Comparison of ENCODE assay signal across 1 cellular context in the genomic region with DNA sequence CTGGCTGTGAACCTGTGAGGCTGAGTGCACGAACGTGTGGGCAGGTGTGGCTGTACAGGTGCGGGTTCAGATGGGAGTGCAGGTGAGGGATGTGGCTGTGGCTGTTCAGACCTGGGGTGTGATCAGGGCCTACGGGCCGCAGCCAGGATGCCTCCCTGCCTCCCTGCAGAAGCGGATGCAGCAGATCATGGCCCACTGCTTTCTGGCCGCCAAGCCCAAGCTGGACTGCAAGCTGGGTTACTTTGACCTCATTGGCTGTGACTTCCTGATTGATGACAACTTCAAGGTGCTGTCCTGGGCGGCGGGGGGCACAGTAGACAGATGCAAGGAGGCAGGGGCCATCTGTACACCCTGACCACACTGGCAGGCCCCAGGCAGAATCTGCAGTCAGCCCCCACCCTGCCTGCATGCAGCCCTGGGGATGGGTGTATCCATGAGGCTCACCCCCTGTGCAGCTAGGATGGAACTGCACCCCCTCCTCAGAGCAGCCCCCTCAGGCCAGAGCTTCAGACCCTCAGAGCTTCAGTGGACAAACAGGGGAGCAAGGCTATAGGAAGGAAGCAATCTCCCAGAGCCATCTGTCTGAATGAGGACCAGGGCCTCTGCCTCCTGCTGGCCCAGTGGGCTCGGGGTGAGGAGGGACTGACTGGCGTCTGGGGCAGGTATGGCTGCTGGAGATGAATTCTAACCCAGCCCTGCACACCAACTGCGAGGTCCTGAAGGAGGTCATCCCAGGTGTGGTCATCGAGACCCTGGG.
TF ChIP-seq lines count a peak whose summit lies in the region.

No MANE protein-coding gene starts in this region.

TF ChIP-seq in HepG2, 621 proteins besides CTCF, POLR2A, EP300 and RAD21:
- TF ChIP-seq MTF1 (CRISPR knock-in tag; IDR thresholded peaks at IDR 0.05) = no peak
- TF ChIP-seq, protein P1, sequence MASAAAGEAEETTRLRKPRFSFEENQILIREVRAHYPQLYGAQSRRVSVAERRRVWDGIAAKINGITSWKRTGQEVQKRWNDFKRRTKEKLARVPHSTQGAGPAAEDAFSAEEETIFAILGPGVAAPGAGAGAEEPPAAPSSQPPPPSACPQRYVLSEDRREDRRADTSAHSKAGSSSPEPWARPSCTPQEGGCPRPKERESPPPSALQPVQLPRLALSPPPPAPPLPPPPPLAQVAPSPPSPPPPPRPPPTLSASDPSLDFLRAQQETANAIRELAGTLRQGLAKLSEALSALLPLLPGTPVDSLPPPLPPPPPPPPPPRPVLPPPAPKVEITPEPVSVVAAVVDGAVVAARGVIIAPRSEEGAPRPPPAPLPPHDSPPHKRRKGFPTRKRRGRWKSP (CRISPR knock-in tag; IDR thresholded peaks at IDR 0.05) = no peak
- TF ChIP-seq SMARCE1 (IDR thresholded peaks at IDR 0.05; ENCODE audit: borderline replicate concordance) = no peak
